19 cellular contexts compared by ENCODE assay signal in the genomic region with DNA sequence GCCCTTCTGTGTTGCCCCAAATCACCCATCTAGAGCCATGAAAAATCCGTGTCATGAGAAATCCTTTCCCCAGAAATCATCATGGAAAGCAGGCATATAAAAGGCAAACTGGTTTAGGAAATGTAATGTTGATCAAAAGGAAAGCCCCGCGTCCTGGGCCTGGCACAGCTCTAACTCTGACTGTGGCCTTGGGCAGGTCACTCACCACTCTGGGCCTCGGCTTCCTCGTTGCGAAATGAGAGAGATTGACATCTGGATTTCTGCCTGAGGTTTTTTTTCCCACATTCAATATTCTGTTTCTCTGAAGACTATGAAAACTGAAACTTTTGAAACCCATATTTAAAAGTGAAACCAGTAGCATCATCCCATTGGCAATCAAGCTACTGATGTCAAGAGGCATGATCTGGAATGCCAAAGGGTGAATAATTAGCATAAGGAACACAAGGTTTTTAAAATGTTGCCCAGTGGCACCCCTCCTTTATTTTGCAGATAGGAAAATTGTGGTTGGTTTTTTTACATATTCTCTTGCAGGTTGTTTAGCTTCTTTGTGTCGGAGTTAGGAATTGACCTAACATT.
A peak's percentile ranks its signal among the peaks of the same experiment; 100 is the strongest.
DNase-seq lines count a peak whose midpoint lies in the region; ATAC-seq and TF ChIP-seq lines count a peak whose summit lies in the region.
"Had no signal": no experiment of that assay in that cellular context is flagged by ENCODE, and none has a peak within 500 bp of the region (broad histone marks: within the 10 kb centered on the region; RNA-seq: fewer than 3 reads in every experiment).

No MANE protein-coding gene starts in this region.

- no peaks in the 10 kb centered on the region for H3K36me3 ChIP-seq in psoas muscle (ENCODE audit: insufficient read depth in 1 of 2, low read depth in 1 of 2)
- H3K36me3 ChIP-seq: brain microvascular endothelial cell, SJSA1 had no signal

- no peak overlapping the region for H3K4me3 ChIP-seq in psoas muscle
- H3K4me3 ChIP-seq: dorsolateral prefrontal cortex, SJSA1 had no signal

- H3K4me1 ChIP-seq in psoas muscle, result peaks cover 6% of the 10 kb centered on the region
- H3K4me1 ChIP-seq: SJSA1 had no signal

- intact Hi-C loops in psoas muscle (cut with DNase I), result no loop called here

- TF ChIP-seq CTCF in psoas muscle (IDR thresholded peaks at IDR 0.05), result no peak

- no peaks in the 10 kb centered on the region for H3K9me3 ChIP-seq in psoas muscle
- H3K9me3 ChIP-seq: SJSA1 had no signal

- ATAC-seq in psoas muscle, result peak in 3 of 4 donors; percentile 50 to 72 (median 52)
- ATAC-seq: esophagus mucosa had no signal

- 37 to 59% (median 58%) methylated on average over 7 of the region's 7 CpGs for WGBS in psoas muscle, 3 donors

- H3K27me3 ChIP-seq in psoas muscle (ENCODE audit: insufficient read depth in 3 of 3, low read length in 2 of 3), result no peaks in the 10 kb centered on the region
- H3K27me3 ChIP-seq: brain microvascular endothelial cell, SJSA1 had no signal

- H3K27ac ChIP-seq in psoas muscle, result no peak overlapping the region
- H3K27ac ChIP-seq: brain microvascular endothelial cell, dorsolateral prefrontal cortex, SJSA1 had no signal

- DNase-seq in SIG-M5 treated with dmso at 0.1 percent for 504 hours (lab: John Stamatoyannopoulos, UW; ENCODE audit: unreplicated experiment) (peak; percentile 15), SIG-M5 (lab: John Stamatoyannopoulos, UW) (no peak), MV-4-11 (lab: John Stamatoyannopoulos, UW) (peak; percentile 91), epidermal melanocyte (ENCODE audit: insufficient read length, low spot score) (peak; percentile 22), psoas muscle (no peak), AG08395 (ENCODE audit: low spot score) (no peak), OCI-M2 (lab: John Stamatoyannopoulos, UW; ENCODE audit: unreplicated experiment) (no peak), HT-29 (ENCODE audit: low spot score) (no peak)
- DNase-seq: 8988T; brain microvascular endothelial cell; DND-41; dorsolateral prefrontal cortex; glutamatergic neuron; immature natural killer cell; IMR-90; NCI-H2171; stimulated activated CD4-positive, alpha-beta T cell treated with anti-CD3 and anti-CD28 coated beads, Interleukin-4, amount 100 ng/mL, for 1 hour had no signal

Comparison
In these comparisons a context has a peak if more than half of its experiments do, and no peak if none do; other contexts are left out.
1. DNase-seq: peak in SIG-M5 treated with dmso at 0.1 percent for 504 hours (single experiment), MV-4-11 (single experiment) and epidermal melanocyte (single experiment); none in SIG-M5 (single experiment), psoas muscle (0 of 2), AG08395 (single experiment), OCI-M2 (single experiment) and HT-29 (single experiment).